10 cellular contexts compared by ENCODE assay signal in the genomic region with DNA sequence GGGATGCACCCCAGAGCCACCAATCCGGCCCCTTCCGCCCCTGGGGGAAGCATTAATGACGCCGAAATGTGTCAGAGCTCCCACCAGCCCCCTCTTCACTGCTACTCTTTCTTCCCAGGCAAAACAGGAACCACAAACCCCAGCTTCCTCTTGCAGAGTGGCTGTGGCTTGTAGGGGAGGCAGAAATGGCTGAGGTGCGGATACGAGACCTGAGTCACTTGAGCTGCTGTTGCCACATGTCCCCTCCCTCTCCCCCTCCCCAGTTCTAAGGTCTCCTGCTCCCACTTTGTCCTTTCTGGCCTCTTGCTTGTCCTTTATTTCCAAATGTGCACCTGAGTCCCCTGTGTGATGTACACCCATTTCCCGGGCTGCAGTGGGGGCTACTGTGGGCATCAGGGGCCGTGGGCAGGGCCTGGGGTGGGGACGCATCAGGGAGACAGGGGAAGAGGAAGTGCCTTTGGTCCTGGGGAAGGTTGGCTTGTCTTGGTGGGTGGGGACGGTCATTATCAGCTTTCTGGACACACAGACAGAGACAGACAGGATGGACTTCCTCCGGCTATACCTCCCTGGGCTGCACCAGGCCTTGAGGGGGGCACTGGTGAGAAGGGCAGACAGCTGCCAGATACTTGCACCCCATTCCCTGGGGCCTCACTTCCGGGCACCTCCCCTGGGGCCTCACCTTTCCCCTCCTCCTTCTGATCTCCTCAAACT. TPM values are rescaled to one million over a fixed set of nuclear protein-coding genes. Genes with fewer than 3 reads are reported as not detected.
A peak's percentile ranks its signal among the peaks of the same experiment; 100 is the strongest.
DNase-seq lines count a peak whose midpoint lies in the region; ATAC-seq and TF ChIP-seq lines count a peak whose summit lies in the region.
"Had no signal": no experiment of that assay in that cellular context is flagged by ENCODE, and none has a peak within 500 bp of the region (broad histone marks: within the 10 kb centered on the region; RNA-seq: fewer than 3 reads in every experiment).

A gene with protein sequence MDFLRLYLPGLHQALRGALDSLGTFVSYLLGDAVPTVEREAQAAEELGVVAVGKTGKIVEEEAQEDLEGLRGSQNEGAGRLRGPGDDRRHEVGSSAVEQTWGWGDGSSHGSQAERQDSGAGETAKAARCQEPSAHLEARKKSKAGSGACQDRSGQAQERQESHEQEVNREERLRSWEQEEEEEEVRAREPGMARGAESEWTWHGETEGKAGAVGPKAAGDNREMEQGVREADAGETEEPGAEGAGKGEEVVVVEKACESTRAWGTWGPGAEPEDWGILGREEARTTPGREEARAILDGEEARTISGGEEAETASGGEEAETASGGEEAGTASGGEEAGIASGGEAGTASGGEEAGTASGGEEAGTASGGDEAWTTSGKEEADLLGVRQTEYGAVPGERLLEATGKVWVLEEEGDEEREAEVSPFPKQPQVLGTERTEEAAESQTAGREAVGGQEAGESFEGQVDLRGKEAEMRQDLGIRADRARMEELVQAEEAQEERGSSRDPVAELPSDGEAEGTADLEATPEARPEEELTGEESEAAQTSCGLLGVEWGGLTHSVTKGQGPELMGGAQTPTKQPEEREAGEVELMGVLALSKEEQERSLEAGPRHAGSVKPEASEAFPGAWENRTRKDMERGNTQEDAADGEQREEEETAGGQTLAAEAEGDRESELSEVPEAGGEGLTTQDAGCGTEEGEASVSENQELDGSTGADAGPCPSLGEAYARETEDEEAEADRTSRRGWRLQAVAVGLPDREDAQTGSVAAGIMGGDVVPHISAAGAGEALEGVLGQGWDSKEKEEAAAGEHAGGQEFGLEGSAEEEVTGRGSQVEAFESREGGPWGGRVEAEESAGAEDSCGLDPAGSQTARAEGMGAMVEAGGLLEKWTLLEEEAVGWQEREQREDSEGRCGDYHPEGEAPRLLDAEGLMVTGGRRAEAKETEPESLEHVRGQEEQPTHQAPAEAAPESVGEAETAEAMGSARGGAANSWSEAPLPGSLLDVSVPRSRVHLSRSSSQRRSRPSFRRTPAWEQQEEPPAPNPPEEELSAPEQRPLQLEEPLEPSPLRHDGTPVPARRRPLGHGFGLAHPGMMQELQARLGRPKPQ (plus strand): TSS at position 503 of the 711 bp plus-strand sequence. CDS start 39 bp downstream, at position 542.

- TF ChIP-seq POLR2A in GM19193 (IDR thresholded peaks at IDR 0.05; ENCODE audit: extremely low read depth, insufficient read depth, insufficient read length) = peak; percentile 79

- H3K27me3 ChIP-seq in A673 (replicated peaks; ENCODE audit: insufficient read depth, low read depth, low read length, poor library complexity) = no peaks in the 10 kb centered on the region
- H3K27me3 ChIP-seq: ovary, SJSA1 had no signal

- H3K27ac ChIP-seq in A673 (ENCODE audit: low read depth, low read length, poor library complexity, severe bottlenecking) = no peak within 1 kb of the TSS
- H3K27ac ChIP-seq: ovary, SJSA1 had no signal

- ATAC-seq in esophagus mucosa (peak; percentile 12), GM18519 (IDR thresholded peaks at IDR 0.05; ENCODE audit: low FRiP score, unreplicated experiment) (no peak)

- no TSS peak for BruUV-seq in A673 (replicated peaks; lab: Mats Ljungman, UMichigan)

- no peaks in the 10 kb centered on the region for H3K36me3 ChIP-seq in A673 (ENCODE audit: insufficient read depth, low read length, poor library complexity, severe bottlenecking)
- H3K36me3 ChIP-seq: ovary, SJSA1 had no signal

- intact Hi-C loops in A673 (cut with micrococcal nuclease; ENCODE audit: unreplicated experiment) = no loop called here

- peak; percentile 97 for DNase-seq in Jurkat, Clone E6-1 (ENCODE audit: low read depth, low spot score)
- peak; percentile 75 to 80 for DNase-seq in activated CD4-positive, alpha-beta T cell treated with anti-CD3 and anti-CD28 coated beads, Interleukin-2, amount 50 U/mL, for 4 hours
- DNase-seq in stimulated activated CD4-positive, alpha-beta T cell treated with anti-CD3 and anti-CD28 coated beads, Interleukin-1b, Interleukin-23, amount 100 ng/mL, for 48 hours = peak; percentile 89
- DNase-seq in A673 (ENCODE audit: low spot score) (no peak), middle frontal gyrus (ENCODE audit: extremely low spot score, low spot score) (no peak)

- no peak for TF ChIP-seq CTCF in A673 (conservative IDR thresholded peaks at IDR 0.05; ENCODE audit: low read depth, low read length)

- no peaks in the 10 kb centered on the region for H3K4me1 ChIP-seq in A673 (ENCODE audit: insufficient read depth, low read length, poor library complexity, severe bottlenecking)

- H3K4me3 ChIP-seq in Jurkat, Clone E6-1 (ENCODE audit: low read length) = peak within 1 kb of the TSS; percentile 52
- no peak within 1 kb of the TSS for H3K4me3 ChIP-seq in A673 (ENCODE audit: low read depth, low read length, poor library complexity, severe bottlenecking)
- H3K4me3 ChIP-seq: ovary, SJSA1 had no signal

- CTCF ChIA-PET in A673 (lab: Charles Lee) = no interaction called here

- POLR2A ChIA-PET in A673 (lab: Charles Lee; ENCODE audit: low non-redundant PET) = no interaction called here

- H3K9me3 ChIP-seq in A673 (ENCODE audit: low read depth, low read length, poor library complexity, severe bottlenecking) = no peaks in the 10 kb centered on the region
- H3K9me3 ChIP-seq: ovary, SJSA1 had no signal

RNA-seq across cellular contexts. Expression of the gene that starts here (rescaled TPM):
- polyA plus RNA-seq in Jurkat, Clone E6-1 (2012; ENCODE audit: insufficient read depth, insufficient read length) = 0.84 TPM
- total RNA-seq in esophagus mucosa (0.36 TPM), A673 (2021) (not detected in 2 replicates)
- total RNA-seq: SJSA1 had no signal

Comparison
In these comparisons a context has a peak if more than half of its experiments do, and no peak if none do; other contexts are left out.
1. Peak in ATAC-seq in esophagus mucosa; RNA of the gene not detected or under 1 TPM.
2. DNase-seq: peak in Jurkat, Clone E6-1 (single experiment), activated CD4-positive, alpha-beta T cell treated with anti-CD3 and anti-CD28 coated beads, Interleukin-2, amount 50 U/mL, for 4 hours (2 of 2) and stimulated activated CD4-positive, alpha-beta T cell treated with anti-CD3 and anti-CD28 coated beads, Interleukin-1b, Interleukin-23, amount 100 ng/mL, for 48 hours (single experiment); none in A673 (single experiment) and middle frontal gyrus (single experiment).